ENCODE assay signal across 39 cellular contexts in the genomic region with DNA sequence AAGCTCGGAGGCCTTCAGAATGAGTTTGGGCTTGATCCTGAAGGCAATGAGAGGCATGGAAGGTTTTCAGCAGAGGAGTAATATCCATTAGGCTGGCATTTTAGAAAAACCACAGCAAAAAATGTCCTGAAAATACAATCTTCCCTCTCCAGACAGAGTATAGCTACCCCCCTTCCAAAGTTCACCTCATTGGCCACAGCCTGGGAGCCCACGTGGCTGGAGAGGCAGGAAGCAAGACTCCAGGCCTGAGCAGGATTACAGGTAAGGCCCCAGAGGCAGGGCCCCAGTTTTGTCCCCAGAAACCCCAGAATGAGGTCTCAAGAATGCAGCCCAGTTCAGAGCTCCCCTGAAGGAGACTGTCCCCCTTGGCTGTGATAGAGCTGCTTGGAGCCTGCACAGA. TPM values are rescaled to one million over a fixed set of nuclear protein-coding genes. Genes with fewer than 3 reads are reported as not detected.
"Had no signal": no experiment of that assay in that cellular context is flagged by ENCODE, and none has a peak within 500 bp of the region (broad histone marks: within the 10 kb centered on the region; RNA-seq: fewer than 3 reads in every experiment).

No MANE protein-coding gene starts in this region.

- H3K27ac ChIP-seq: KMS-11 had no signal

- H3K4me3 ChIP-seq: MG63 had no signal

- H3K9me3 ChIP-seq: MG63 had no signal

- DNase-seq: Karpas-422, Kasumi-1, KG1, MG63, MM.1S, MV-4-11, NCI-H1048, NCI-H1092, NCI-H1092 treated with DMSO at 0.1 percent for 48 hours, NCI-H1105, NCI-H1105 treated with DMSO at 0.1 percent for 48 hours, NCI-H1417, NCI-H1417 treated with DMSO at 0.1 percent for 48 hours, NCI-H1436, NCI-H1436 treated with DMSO at 0.1 percent for 48 hours, NCI-H146, NCI-H1694, NCI-H1694 treated with DMSO at 0.1 percent for 48 hours, NCI-H187, NCI-H187 treated with DMSO at 0.1 percent for 48 hours, NCI-H1930, NCI-H2029, NCI-H2029 treated with DMSO at 0.1 percent for 48 hours, NCI-H2081, NCI-H2081 treated with DMSO at 0.1 percent for 48 hours, NCI-H2107, NCI-H2171, NCI-H2171 treated with DMSO at 0.1 percent for 48 hours, NCI-H2227 treated with DMSO at 0.1 percent for 48 hours, NCI-H226, NCI-H345, NCI-H446, NCI-H510A, NCI-H510A treated with DMSO at 0.1 percent for 48 hours had no signal

- H3K36me3 ChIP-seq: MG63 had no signal

RNA-seq across cellular contexts. Expression of gene PNLIPRP1, which starts 5.3 kb away (rescaled TPM):
- total RNA-seq: LHCN-M2, M059J, MCF 10A, NCI-H460 had no signal

RNA-seq across cellular contexts. Expression of gene PNLIPRP2, which starts 24.7 kb away (rescaled TPM):
- total RNA-seq: LHCN-M2, M059J, MCF 10A, NCI-H460 had no signal

RNA-seq across cellular contexts. Expression of gene PNLIP, which starts 50.3 kb away (rescaled TPM):
- total RNA-seq: M059J, MCF 10A, NCI-H460 had no signal
